In genomic region chr3:71083726-71084131, GRCh38 we compare ENCODE assay signal across 16 cellular contexts.
A peak's percentile ranks its signal among the peaks of the same experiment; 100 is the strongest.
DNase-seq lines count a peak whose midpoint lies in the region; ATAC-seq and TF ChIP-seq lines count a peak whose summit lies in the region.
"Had no signal": no experiment of that assay in that cellular context is flagged by ENCODE, and none has a peak within 500 bp of the region (broad histone marks: within the 10 kb centered on the region; RNA-seq: fewer than 3 reads in every experiment).

No MANE protein-coding gene starts in this region.

- no peaks in the 10 kb centered on the region for H3K9me3 Mint-ChIP-seq in activated CD4-positive, alpha-beta T cell treated with anti-CD3 and anti-CD28 coated beads, Interleukin-2, amount 10 ng/mL, durations not matched to agents 24 days and 14 days
- H3K9me3 Mint-ChIP-seq in activated T-helper 1 cell treated with anti-CD3 and anti-CD28 coated beads, Interleukin-12 subunit alpha, Interleukin-12 subunit beta, Interleukin-2, Interleukin-4 antibody, amounts not matched to agents 30 ng/mL and 10 ng/mL and 1 ng/mL, durations not matched to agents 14 hours and 24 hours and 36 hours, result peaks cover 4% of the 10 kb centered on the region
- H3K9me3 Mint-ChIP-seq in natural killer cell (no peaks in the 10 kb centered on the region), osteocyte (ENCODE audit: unreplicated experiment) (no peaks in the 10 kb centered on the region)
- H3K9me3 Mint-ChIP-seq: H9 had no signal

- intact Hi-C loops in activated CD4-positive, alpha-beta T cell treated with anti-CD3 and anti-CD28 coated beads, Interleukin-2, amount 10 ng/mL, durations not matched to agents 24 days and 14 days (cut with micrococcal nuclease), result loop anchor here (1.0 kb wide), 2 partner anchors 33 to 218 kb away; no protein-coding TSS in a partner anchor
- intact Hi-C loops in activated T-helper 1 cell treated with anti-CD3 and anti-CD28 coated beads, Interleukin-12 subunit alpha, Interleukin-12 subunit beta, Interleukin-2, Interleukin-4 antibody, amounts not matched to agents 30 ng/mL and 10 ng/mL and 1 ng/mL, durations not matched to agents 14 hours and 24 hours and 36 hours (cut with micrococcal nuclease), result loop anchor here (10.0 kb wide), 1 partner anchor 1999 kb away; the partner anchor contains the start of genes ARL6IP5 and UBA3
- intact Hi-C loops in natural killer cell (cut with micrococcal nuclease), result no loop called here

- TF ChIP-seq CTCF in natural killer cell (IDR thresholded peaks at IDR 0.05) (no peak), osteocyte (IDR thresholded peaks at IDR 0.05) (no peak)

- peaks cover 35% of the 10 kb centered on the region for H3K36me3 Mint-ChIP-seq in activated CD4-positive, alpha-beta T cell treated with anti-CD3 and anti-CD28 coated beads, Interleukin-2, amount 10 ng/mL, durations not matched to agents 24 days and 14 days (ENCODE audit: low read depth)
- peaks cover 24% of the 10 kb centered on the region for H3K36me3 Mint-ChIP-seq in activated T-helper 1 cell treated with anti-CD3 and anti-CD28 coated beads, Interleukin-12 subunit alpha, Interleukin-12 subunit beta, Interleukin-2, Interleukin-4 antibody, amounts not matched to agents 30 ng/mL and 10 ng/mL and 1 ng/mL, durations not matched to agents 14 hours and 24 hours and 36 hours (ENCODE audit: low read depth)
- H3K36me3 Mint-ChIP-seq in natural killer cell (no peaks in the 10 kb centered on the region), osteocyte (ENCODE audit: unreplicated experiment) (peaks cover 8% of the 10 kb centered on the region)

- DNase-seq in activated CD4-positive, alpha-beta T cell treated with anti-CD3 and anti-CD28 coated beads, Interleukin-2, amount 10 ng/mL, durations not matched to agents 24 days and 14 days, result no peak
- no peak for DNase-seq in activated CD4-positive, alpha-beta T cell treated with anti-CD3 and anti-CD28 coated beads for 1 hour
- no peak for DNase-seq in activated T-helper 1 cell treated with anti-CD3 and anti-CD28 coated beads, Interleukin-12 subunit alpha, Interleukin-12 subunit beta, Interleukin-2, Interleukin-4 antibody, amounts not matched to agents 30 ng/mL and 10 ng/mL and 1 ng/mL, durations not matched to agents 14 hours and 24 hours and 36 hours (ENCODE audit: low spot score)
- no peak for DNase-seq in natural killer cell
- no peak for DNase-seq in iPS-NIHi7 (ENCODE audit: extremely low spot score)
- DNase-seq in osteocyte (ENCODE audit: extremely low spot score, unreplicated experiment), result no peak
- DNase-seq: amygdala, dermis blood vessel endothelial cell, DMS 273 treated with DMSO at 0.1 percent for 48 hours, H9, NCI-H82, SIG-M5, transverse colon had no signal

- no peaks in the 10 kb centered on the region for H3K27me3 Mint-ChIP-seq in activated CD4-positive, alpha-beta T cell treated with anti-CD3 and anti-CD28 coated beads, Interleukin-2, amount 10 ng/mL, durations not matched to agents 24 days and 14 days
- H3K27me3 Mint-ChIP-seq in activated T-helper 1 cell treated with anti-CD3 and anti-CD28 coated beads, Interleukin-12 subunit alpha, Interleukin-12 subunit beta, Interleukin-2, Interleukin-4 antibody, amounts not matched to agents 30 ng/mL and 10 ng/mL and 1 ng/mL, durations not matched to agents 14 hours and 24 hours and 36 hours (ENCODE audit: insufficient read depth), result no peaks in the 10 kb centered on the region
- H3K27me3 Mint-ChIP-seq in natural killer cell (ENCODE audit: low read depth in 2 of 2) (no peaks in the 10 kb centered on the region), osteocyte (ENCODE audit: unreplicated experiment) (no peaks in the 10 kb centered on the region)

- H3K27ac Mint-ChIP-seq in activated CD4-positive, alpha-beta T cell treated with anti-CD3 and anti-CD28 coated beads, Interleukin-2, amount 10 ng/mL, durations not matched to agents 24 days and 14 days, result peak overlapping the region; percentile 82
- H3K27ac Mint-ChIP-seq in activated T-helper 1 cell treated with anti-CD3 and anti-CD28 coated beads, Interleukin-12 subunit alpha, Interleukin-12 subunit beta, Interleukin-2, Interleukin-4 antibody, amounts not matched to agents 30 ng/mL and 10 ng/mL and 1 ng/mL, durations not matched to agents 14 hours and 24 hours and 36 hours, result peak overlapping the region; percentile 80
- H3K27ac Mint-ChIP-seq in natural killer cell, result peak overlapping the region; percentile 52 to 63
- H3K27ac Mint-ChIP-seq in osteocyte (ENCODE audit: unreplicated experiment), result no peak overlapping the region

- H3K4me3 Mint-ChIP-seq in activated CD4-positive, alpha-beta T cell treated with anti-CD3 and anti-CD28 coated beads, Interleukin-2, amount 10 ng/mL, durations not matched to agents 24 days and 14 days, result peak overlapping the region; percentile 45
- peak overlapping the region; percentile 13 for H3K4me3 Mint-ChIP-seq in activated T-helper 1 cell treated with anti-CD3 and anti-CD28 coated beads, Interleukin-12 subunit alpha, Interleukin-12 subunit beta, Interleukin-2, Interleukin-4 antibody, amounts not matched to agents 30 ng/mL and 10 ng/mL and 1 ng/mL, durations not matched to agents 14 hours and 24 hours and 36 hours
- H3K4me3 Mint-ChIP-seq in natural killer cell (no peak overlapping the region), osteocyte (ENCODE audit: unreplicated experiment) (no peak overlapping the region)
- H3K4me3 Mint-ChIP-seq: H9 had no signal

- H3K4me1 Mint-ChIP-seq in activated CD4-positive, alpha-beta T cell treated with anti-CD3 and anti-CD28 coated beads, Interleukin-2, amount 10 ng/mL, durations not matched to agents 24 days and 14 days, result peaks cover 74% of the 10 kb centered on the region
- H3K4me1 Mint-ChIP-seq in activated T-helper 1 cell treated with anti-CD3 and anti-CD28 coated beads, Interleukin-12 subunit alpha, Interleukin-12 subunit beta, Interleukin-2, Interleukin-4 antibody, amounts not matched to agents 30 ng/mL and 10 ng/mL and 1 ng/mL, durations not matched to agents 14 hours and 24 hours and 36 hours (ENCODE audit: low read depth), result peaks cover 84% of the 10 kb centered on the region
- H3K4me1 Mint-ChIP-seq in natural killer cell, result peaks cover 71 to 76% of the 10 kb centered on the region in 2 donors
- peaks cover 37% of the 10 kb centered on the region for H3K4me1 Mint-ChIP-seq in osteocyte (ENCODE audit: unreplicated experiment)

- ATAC-seq in GM18511 (IDR thresholded peaks at IDR 0.05; ENCODE audit: unreplicated experiment) (peak; percentile 21), natural killer cell (no peak), GM18861 (IDR thresholded peaks at IDR 0.05; ENCODE audit: unreplicated experiment) (no peak)
- ATAC-seq: A549 had no signal

Comparison
In these comparisons a context has a peak if more than half of its experiments do, and no peak if none do; other contexts are left out.
1. H3K4me3 Mint-ChIP-seq: peak in activated CD4-positive, alpha-beta T cell treated with anti-CD3 and anti-CD28 coated beads, Interleukin-2, amount 10 ng/mL, durations not matched to agents 24 days and 14 days (single experiment) and activated T-helper 1 cell treated with anti-CD3 and anti-CD28 coated beads, Interleukin-12 subunit alpha, Interleukin-12 subunit beta, Interleukin-2, Interleukin-4 antibody, amounts not matched to agents 30 ng/mL and 10 ng/mL and 1 ng/mL, durations not matched to agents 14 hours and 24 hours and 36 hours (single experiment); none in natural killer cell (single experiment) and osteocyte (single experiment).